Comparison of ENCODE assay signal across 8 cellular contexts in the genomic region with DNA sequence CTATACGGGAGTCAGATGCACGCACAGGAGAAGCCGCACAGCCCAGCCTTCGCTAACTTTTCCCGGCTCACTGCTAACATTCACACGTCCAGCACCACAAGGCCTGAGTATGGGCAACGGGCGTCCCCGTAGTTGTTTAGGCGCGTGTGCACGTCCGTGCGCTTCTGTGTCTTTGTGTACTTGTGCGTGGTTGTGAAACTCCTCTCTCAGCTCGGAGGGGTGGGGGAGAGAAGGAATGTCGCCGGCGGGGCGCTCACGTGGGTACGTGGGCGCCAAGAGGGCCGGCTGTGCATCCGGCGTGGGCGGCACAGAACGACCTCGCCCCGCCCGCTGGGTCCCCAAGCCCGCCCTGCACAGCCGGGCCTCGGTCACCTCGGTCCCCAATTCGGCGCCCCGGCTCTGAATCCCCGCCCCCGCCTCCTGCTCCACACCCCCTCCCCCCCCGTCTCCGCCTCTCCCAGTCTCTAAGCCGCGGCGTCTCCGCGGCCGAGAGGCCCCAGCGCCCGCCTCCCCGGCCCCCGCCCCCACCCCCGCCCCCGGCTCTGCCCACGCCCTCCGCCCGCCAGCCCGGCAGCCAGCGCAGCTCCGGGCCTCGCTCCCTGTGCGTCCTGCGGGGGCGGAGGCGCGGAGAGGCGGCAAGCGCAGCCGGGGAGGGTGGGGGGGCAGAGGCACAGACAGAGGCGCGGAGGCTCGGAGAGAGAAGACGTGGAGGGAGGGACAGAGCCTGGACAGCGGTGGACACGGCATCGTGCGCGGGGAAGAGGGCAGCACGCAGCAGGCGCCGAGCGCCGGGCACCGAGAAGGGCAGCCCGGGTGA. TPM values are rescaled to one million over a fixed set of nuclear protein-coding genes. Genes with fewer than 3 reads are reported as not detected.
DNase-seq lines count a peak whose midpoint lies in the region; ATAC-seq and TF ChIP-seq lines count a peak whose summit lies in the region.

A gene with protein sequence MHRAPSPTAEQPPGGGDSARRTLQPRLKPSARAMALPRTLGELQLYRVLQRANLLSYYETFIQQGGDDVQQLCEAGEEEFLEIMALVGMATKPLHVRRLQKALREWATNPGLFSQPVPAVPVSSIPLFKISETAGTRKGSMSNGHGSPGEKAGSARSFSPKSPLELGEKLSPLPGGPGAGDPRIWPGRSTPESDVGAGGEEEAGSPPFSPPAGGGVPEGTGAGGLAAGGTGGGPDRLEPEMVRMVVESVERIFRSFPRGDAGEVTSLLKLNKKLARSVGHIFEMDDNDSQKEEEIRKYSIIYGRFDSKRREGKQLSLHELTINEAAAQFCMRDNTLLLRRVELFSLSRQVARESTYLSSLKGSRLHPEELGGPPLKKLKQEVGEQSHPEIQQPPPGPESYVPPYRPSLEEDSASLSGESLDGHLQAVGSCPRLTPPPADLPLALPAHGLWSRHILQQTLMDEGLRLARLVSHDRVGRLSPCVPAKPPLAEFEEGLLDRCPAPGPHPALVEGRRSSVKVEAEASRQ (plus strand): TSS at position 673 of the 817 bp plus-strand sequence. CDS start 158 bp downstream, outside the sequence.

- H3K4me3 Mint-ChIP-seq in activated B cell treated with CpG ODN at 0.5 μM for 24 hours: peak within 1 kb of the TSS; percentile 91

- POLR2A ChIA-PET in activated B cell treated with CpG ODN at 0.5 μM for 24 hours (lab: Charles Lee): interaction anchor here (0.6 to 16.5 kb wide), 10 partner anchors 14 to 991 kb away, joined by 3 to 692 read pairs (median 4); a partner anchor contains a TSS

- H3K4me3 ChIP-seq in cardiac fibroblast (replicated peaks in 1 of 2; ENCODE audit: low read depth in 2 of 2, low read length in 2 of 2) (peak within 1 kb of the TSS; percentile 89 to 93), spleen (peak within 1 kb of the TSS; percentile 59 to 96 (median 84))

- intact Hi-C loops in activated B cell treated with CpG ODN at 0.5 μM for 24 hours (cut with micrococcal nuclease): loop anchor here (1.0 to 5.0 kb wide), 4 partner anchors 24 to 971 kb away; a partner anchor contains a TSS
- intact Hi-C loops in spleen (cut with DNase I; ENCODE audit: low total_unique reads): no loop called here

- peaks cover 30% of the 10 kb centered on the region for H3K36me3 Mint-ChIP-seq in activated B cell treated with CpG ODN at 0.5 μM for 24 hours (ENCODE audit: low read depth)

- H3K4me1 ChIP-seq in spleen: peaks cover 29 to 77% (median 55%) of the 10 kb centered on the region in 6 donors

- H3K9me3 ChIP-seq in spleen: no peaks in the 10 kb centered on the region

- DNase-seq in AG08395 (ENCODE audit: low spot score) (peak; percentile 94), NCI-H226 (peak; percentile 98), activated B cell treated with CpG ODN at 0.5 μM for 24 hours (peak; percentile 89), cardiac fibroblast (ENCODE audit: low read depth in 2 of 2) (peak; percentile 97 to 99), iris pigment epithelial cell (ENCODE audit: low read depth) (peak; percentile 98), spleen (peak; percentile 99)

- ATAC-seq in GM18909 (IDR thresholded peaks at IDR 0.05; ENCODE audit: poor library complexity, unreplicated experiment) (peak; percentile 62), HG03159 (IDR thresholded peaks at IDR 0.05; ENCODE audit: unreplicated experiment) (peak; percentile 60), activated B cell treated with CpG ODN at 0.5 μM for 24 hours (ENCODE audit: low read depth) (peak; percentile 66)

- no peaks in the 10 kb centered on the region for H3K9me3 Mint-ChIP-seq in activated B cell treated with CpG ODN at 0.5 μM for 24 hours

- H3K36me3 ChIP-seq in spleen: peaks cover 0 to 30% (median 18%) of the 10 kb centered on the region in 6 donors

- H3K27ac Mint-ChIP-seq in activated B cell treated with CpG ODN at 0.5 μM for 24 hours: peak within 1 kb of the TSS; percentile 96

- H3K27me3 Mint-ChIP-seq in activated B cell treated with CpG ODN at 0.5 μM for 24 hours: no peaks in the 10 kb centered on the region

- WGBS in spleen, 5 donors: 0 to 1% (median 0%) methylated on average over 25 to 85 of the region's 85 CpGs

- H3K4me1 Mint-ChIP-seq in activated B cell treated with CpG ODN at 0.5 μM for 24 hours: peaks cover 55% of the 10 kb centered on the region

- peak within 1 kb of the TSS; percentile 94 to 99 (median 97) for H3K27ac ChIP-seq in spleen

- TF ChIP-seq POLR2A in spleen (IDR thresholded peaks at IDR 0.05): peak in 1 of 3 donors; percentile 53

- TF ChIP-seq CTCF in activated B cell treated with CpG ODN at 0.5 μM for 24 hours (IDR thresholded peaks at IDR 0.05) (no peak), cardiac fibroblast (IDR thresholded peaks at IDR 0.05; ENCODE audit: low read depth, low read length) (no peak), spleen (IDR thresholded peaks at IDR 0.05 in 8 of 11, conservative IDR thresholded peaks at IDR 0.05 in 3 of 11) (peak in 2 of 11 experiments; percentile 2 to 22)

- CTCF ChIA-PET in activated B cell treated with CpG ODN at 0.5 μM for 24 hours (lab: Charles Lee): interaction anchor here (3.0 to 10.6 kb wide), 2 partner anchors 18 to 23 kb away, joined by 22 to 102 read pairs; a partner anchor contains a TSS

- H3K27me3 ChIP-seq in spleen (replicated peaks in 1 of 7): no peaks in the 10 kb centered on the region

RNA-seq across cellular contexts. Expression of the gene that starts here (rescaled TPM):
- total RNA-seq in activated B cell treated with CpG ODN at 0.5 μM for 24 hours (20.4 and 22.1 TPM in 2 replicates), spleen (10 to 100 TPM; 14.8 to 25.0 (median 18.2) TPM)
- polyA plus RNA-seq in spleen: 10 to 100 TPM in 2 of 3 donors, 1 to 10 TPM in 1; 9.0 to 19.1 (median 13.2) TPM

Comparison
In these comparisons a context has a peak if more than half of its experiments do, and no peak if none do; other contexts are left out.
1. Peak in every context shown above with its lines: DNase-seq, ATAC-seq, H3K4me3 ChIP-seq and H3K27ac ChIP-seq.